ENCODE assay signal across 12 cellular contexts in the genomic region with DNA sequence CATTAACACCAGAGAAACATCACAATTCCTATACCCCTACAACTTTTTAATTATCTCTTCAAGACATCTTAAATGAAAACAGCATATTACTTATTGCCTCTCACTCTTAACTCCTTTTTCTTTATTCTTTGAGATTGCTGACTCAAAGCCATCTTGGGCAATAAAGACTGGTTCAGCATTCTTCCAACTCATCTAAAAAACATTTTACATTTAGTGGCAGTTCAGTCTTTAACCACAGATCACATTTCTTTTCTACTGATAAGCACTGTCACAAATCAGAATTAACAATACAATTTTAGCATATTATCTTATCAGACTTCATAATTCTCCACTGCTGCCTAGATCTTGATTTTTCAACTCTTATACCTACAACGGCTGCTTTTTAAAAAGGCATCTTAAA. TPM values are rescaled to one million over a fixed set of nuclear protein-coding genes. Genes with fewer than 3 reads are reported as not detected.
DNase-seq lines count a peak whose midpoint lies in the region.
"Had no signal": no experiment of that assay in that cellular context is flagged by ENCODE, and none has a peak within 500 bp of the region (broad histone marks: within the 10 kb centered on the region; RNA-seq: fewer than 3 reads in every experiment).

No MANE protein-coding gene starts in this region.

- H2BK12ac ChIP-seq in mesenchymal stem cell (ENCODE audit: low read length in 2 of 2): no peak overlapping the region

- H3K4me3 ChIP-seq in mesenchymal stem cell (ENCODE audit: insufficient read depth in 1 of 2, low read depth in 1 of 2, low read length in 2 of 2): no peak overlapping the region
- H3K4me3 ChIP-seq: coronary artery had no signal

- H3K9me3 Mint-ChIP-seq in activated naive CD4-positive, alpha-beta T cell treated with anti-CD3 and anti-CD28 coated beads, Interleukin-2, amount 10 ng/mL, durations not matched to agents 7 days and 5 days: no peaks in the 10 kb centered on the region

- no peaks in the 10 kb centered on the region for H3K9me3 ChIP-seq in mesenchymal stem cell (ENCODE audit: control insufficient read depth, low read length)

- no peak overlapping the region for H2AFZ ChIP-seq in mesenchymal stem cell (ENCODE audit: low read depth, low read length)

- H3K4me2 ChIP-seq in mesenchymal stem cell (ENCODE audit: low read length, poor library complexity, severe bottlenecking): no peak overlapping the region

- peak overlapping the region; percentile 51 for H3K9ac ChIP-seq in mesenchymal stem cell (ENCODE audit: low read length)

- intact Hi-C loops in head of caudate nucleus (cut with DNase I): no loop called here

- no peak overlapping the region for H3K14ac ChIP-seq in mesenchymal stem cell (ENCODE audit: low read length in 2 of 2)

- H2BK5ac ChIP-seq in mesenchymal stem cell (ENCODE audit: low read depth, low read length, poor library complexity, severe bottlenecking): no peak overlapping the region

- H2BK15ac ChIP-seq in mesenchymal stem cell (ENCODE audit: low read depth, poor library complexity, severe bottlenecking): no peak overlapping the region

- WGBS in mesenchymal stem cell: no CpG with 5 or more reads among the region's 1 CpG

- H3K23ac ChIP-seq in mesenchymal stem cell (ENCODE audit: low read length in 2 of 2): no peak overlapping the region

- peaks cover 29% of the 10 kb centered on the region for H3K4me1 Mint-ChIP-seq in activated naive CD4-positive, alpha-beta T cell treated with anti-CD3 and anti-CD28 coated beads, Interleukin-2, amount 10 ng/mL, durations not matched to agents 7 days and 5 days

- H3K27ac Mint-ChIP-seq in activated naive CD4-positive, alpha-beta T cell treated with anti-CD3 and anti-CD28 coated beads, Interleukin-2, amount 10 ng/mL, durations not matched to agents 7 days and 5 days: no peak overlapping the region

- H3K27me3 ChIP-seq in mesenchymal stem cell (ENCODE audit: control insufficient read depth in 1 of 2, insufficient read depth in 1 of 2, low read length in 2 of 2): no peaks in the 10 kb centered on the region

- CTCF ChIA-PET in activated naive CD4-positive, alpha-beta T cell treated with anti-CD3 and anti-CD28 coated beads, Interleukin-2, amount 10 ng/mL, durations not matched to agents 7 days and 5 days (lab: Charles Lee): no interaction called here

- H2AK5ac ChIP-seq in mesenchymal stem cell (ENCODE audit: low read length, severe bottlenecking): no peak overlapping the region

- no peak overlapping the region for H3K4me3 Mint-ChIP-seq in activated naive CD4-positive, alpha-beta T cell treated with anti-CD3 and anti-CD28 coated beads, Interleukin-2, amount 10 ng/mL, durations not matched to agents 7 days and 5 days

- H3K79me1 ChIP-seq in mesenchymal stem cell (replicated peaks; ENCODE audit: low read length, poor library complexity, severe bottlenecking): peaks cover 15% of the 10 kb centered on the region

- no peaks in the 10 kb centered on the region for H3K36me3 ChIP-seq in mesenchymal stem cell (ENCODE audit: control insufficient read depth in 1 of 2, insufficient read depth in 2 of 2, low read depth in 1 of 2, low read length in 2 of 2)

- peaks cover 6% of the 10 kb centered on the region for H3K36me3 Mint-ChIP-seq in activated naive CD4-positive, alpha-beta T cell treated with anti-CD3 and anti-CD28 coated beads, Interleukin-2, amount 10 ng/mL, durations not matched to agents 7 days and 5 days

- H3K4ac ChIP-seq in mesenchymal stem cell (ENCODE audit: low read depth in 1 of 2, low read length in 2 of 2): no peak overlapping the region

- no peak overlapping the region for H3K27ac ChIP-seq in mesenchymal stem cell (ENCODE audit: low read length, poor library complexity, severe bottlenecking)
- H3K27ac ChIP-seq: coronary artery had no signal

- H4K91ac ChIP-seq in mesenchymal stem cell (ENCODE audit: low read length): no peak overlapping the region

- no peak overlapping the region for H3K18ac ChIP-seq in mesenchymal stem cell (ENCODE audit: low read depth in 1 of 2, low read length in 2 of 2)

- H3K4me1 ChIP-seq in mesenchymal stem cell (ENCODE audit: control insufficient read depth, insufficient read depth, low read depth, low read length): peaks cover 4% of the 10 kb centered on the region

- peak; percentile 65 for DNase-seq in EH (ENCODE audit: low read depth)
- DNase-seq in NCI-H226: peak; percentile 57
- DNase-seq in astrocyte of the hippocampus (ENCODE audit: low read depth, low spot score): peak; percentile 27
- DNase-seq in mesenchymal stem cell: peak; percentile 62
- DNase-seq in DMS79 treated with DMSO at 0.1 percent for 48 hours (lab: John Stamatoyannopoulos, UW): no peak
- no peak for DNase-seq in stimulated activated CD4-positive, alpha-beta T cell treated with anti-CD3 and anti-CD28 coated beads, Interleukin-15, amount 100 ng/mL, for 24 hours
- DNase-seq in head of caudate nucleus: no peak
- no peak for DNase-seq in activated naive CD4-positive, alpha-beta T cell treated with anti-CD3 and anti-CD28 coated beads, Interleukin-2, amount 10 ng/mL, durations not matched to agents 7 days and 5 days
- DNase-seq: DMS 273 treated with DMSO at 0.1 percent for 48 hours, NCI-H1436, Right ventricle myocardium superior had no signal

- no peaks in the 10 kb centered on the region for H3K27me3 Mint-ChIP-seq in activated naive CD4-positive, alpha-beta T cell treated with anti-CD3 and anti-CD28 coated beads, Interleukin-2, amount 10 ng/mL, durations not matched to agents 7 days and 5 days

- no peak overlapping the region for H4K8ac ChIP-seq in mesenchymal stem cell (ENCODE audit: low read length)

- H2BK120ac ChIP-seq in mesenchymal stem cell (ENCODE audit: low read depth, low read length): no peak overlapping the region

RNA-seq across cellular contexts. Expression of a gene that starts 34.0 kb away (rescaled TPM):
- polyA plus RNA-seq in mesenchymal stem cell (2013, experiment 1 of 2): 8.4 TPM
- 8.2 TPM for polyA plus RNA-seq in mesenchymal stem cell (2013, experiment 2 of 2)

Comparison
In these comparisons a context has a peak if more than half of its experiments do, and no peak if none do; other contexts are left out.
1. DNase-seq: peak in EH (single experiment), NCI-H226 (single experiment), astrocyte of the hippocampus (single experiment) and mesenchymal stem cell (single experiment); none in DMS79 treated with DMSO at 0.1 percent for 48 hours (single experiment), stimulated activated CD4-positive, alpha-beta T cell treated with anti-CD3 and anti-CD28 coated beads, Interleukin-15, amount 100 ng/mL, for 24 hours (single experiment), head of caudate nucleus (0 of 42) and activated naive CD4-positive, alpha-beta T cell treated with anti-CD3 and anti-CD28 coated beads, Interleukin-2, amount 10 ng/mL, durations not matched to agents 7 days and 5 days (single experiment).